26 cellular contexts compared by ENCODE assay signal in genomic region chr9:4670591-4670990, GRCh38. TPM values are rescaled to one million over a fixed set of nuclear protein-coding genes. Genes with fewer than 3 reads are reported as not detected.
DNase-seq lines count a peak whose midpoint lies in the region; ATAC-seq and TF ChIP-seq lines count a peak whose summit lies in the region.
"Had no signal": no experiment of that assay in that cellular context is flagged by ENCODE, and none has a peak within 500 bp of the region (broad histone marks: within the 10 kb centered on the region; RNA-seq: fewer than 3 reads in every experiment).

No MANE protein-coding gene starts in this region.

- H3K4me1 ChIP-seq in HUES48 (ENCODE audit: control insufficient read depth, insufficient read depth, low read length) = peaks cover 20% of the 10 kb centered on the region
- H3K4me1 ChIP-seq: BE2C had no signal

- H3K4me1 Mint-ChIP-seq in activated CD8-positive, alpha-beta memory T cell treated with anti-CD3 and anti-CD28 coated beads, Interleukin-2, amount 10 ng/mL, durations not matched to agents 7 days and 5 days = peaks cover 38% of the 10 kb centered on the region
- peaks cover 31% of the 10 kb centered on the region for H3K4me1 Mint-ChIP-seq in WTC11

- POLR2A ChIA-PET in WTC11 (lab: Charles Lee) = no interaction called here

- H3K36me3 ChIP-seq in HUES48 (ENCODE audit: control insufficient read depth, insufficient read depth, low read length) = no peaks in the 10 kb centered on the region
- H3K36me3 ChIP-seq: BE2C, HAP-1 had no signal

- peak overlapping the region; percentile 42 for H3K27ac ChIP-seq in HUES48 (ENCODE audit: low read depth, low read length)
- H3K27ac ChIP-seq in cingulate gyrus (ENCODE audit: low read depth, low read length) = peak overlapping the region; percentile 20
- H3K27ac ChIP-seq: parathyroid adenoma had no signal

- no peak for DNase-seq in activated CD8-positive, alpha-beta memory T cell treated with anti-CD3 and anti-CD28 coated beads, Interleukin-2, amount 10 ng/mL, durations not matched to agents 7 days and 5 days
- no peak for DNase-seq in activated CD8-positive, alpha-beta memory T cell treated with anti-CD3 and anti-CD28 coated beads for 24 hours
- DNase-seq in WTC11 (ENCODE audit: low spot score) (no peak), GOT3 (lab: John Stamatoyannopoulos, UW) (no peak), amniotic stem cell (lab: John Stamatoyannopoulos, UW) (no peak), middle frontal gyrus (ENCODE audit: extremely low spot score, low spot score) (no peak)
- DNase-seq: activated CD4-positive, CD25-positive, alpha-beta regulatory T cell treated with anti-CD3 and anti-CD28 coated beads, Interleukin-2, amount 50 U/mL, for 72 hours; activated CD8-positive, alpha-beta memory T cell treated with anti-CD3 and anti-CD28 coated beads, Interleukin-2, amount 50 U/mL, for 48 hours; BE2C; GDM1; left ventricle myocardium superior; midbrain; NCI-H1092 treated with DMSO at 0.1 percent for 48 hours; NCI-H1930; NCI-H526 treated with DMSO at 0.1 percent for 48 hours; right cardiac atrium; stimulated activated CD4-positive, alpha-beta T cell treated with anti-CD3 and anti-CD28 coated beads, Interleukin-4, amount 100 ng/mL, for 24 hours; stimulated activated naive CD4-positive, alpha-beta T cell; T1000 had no signal

- no peak overlapping the region for H3K4me3 Mint-ChIP-seq in activated CD8-positive, alpha-beta memory T cell treated with anti-CD3 and anti-CD28 coated beads, Interleukin-2, amount 10 ng/mL, durations not matched to agents 7 days and 5 days
- no peak overlapping the region for H3K4me3 Mint-ChIP-seq in WTC11
- H3K4me3 Mint-ChIP-seq: central memory CD8-positive, alpha-beta T cell had no signal

- CTCF ChIA-PET in activated CD8-positive, alpha-beta memory T cell treated with anti-CD3 and anti-CD28 coated beads, Interleukin-2, amount 10 ng/mL, durations not matched to agents 7 days and 5 days (lab: Charles Lee) = interaction anchor here (1.3 to 1.8 kb wide), 2 partner anchors 10 to 66 kb away, joined by 3 to 4 read pairs; no protein-coding TSS in a partner anchor
- CTCF ChIA-PET in WTC11 (lab: Charles Lee) = no interaction called here

- H3K9me3 ChIP-seq in HUES48 (ENCODE audit: control insufficient read depth, insufficient read depth, low read length) = no peaks in the 10 kb centered on the region
- H3K9me3 ChIP-seq: BE2C, HAP-1 had no signal

- H3K36me3 Mint-ChIP-seq in activated CD8-positive, alpha-beta memory T cell treated with anti-CD3 and anti-CD28 coated beads, Interleukin-2, amount 10 ng/mL, durations not matched to agents 7 days and 5 days = no peaks in the 10 kb centered on the region
- no peaks in the 10 kb centered on the region for H3K36me3 Mint-ChIP-seq in WTC11

- peak overlapping the region; percentile 70 for H3K27ac Mint-ChIP-seq in activated CD8-positive, alpha-beta memory T cell treated with anti-CD3 and anti-CD28 coated beads, Interleukin-2, amount 10 ng/mL, durations not matched to agents 7 days and 5 days
- H3K27ac Mint-ChIP-seq in WTC11 = peak overlapping the region; percentile 92

- no peak overlapping the region for H3K9ac ChIP-seq in HUES48 (ENCODE audit: low read depth, low read length)
- H3K9ac ChIP-seq: parathyroid adenoma had no signal

- no peak overlapping the region for H3K4me3 ChIP-seq in HUES48 (ENCODE audit: low read depth, low read length)
- H3K4me3 ChIP-seq: HAP-1 had no signal

- no peak for ATAC-seq in activated CD8-positive, alpha-beta memory T cell treated with anti-CD3 and anti-CD28 coated beads, Interleukin-2, amount 10 ng/mL, durations not matched to agents 7 days and 5 days
- ATAC-seq in WTC11 = peak; percentile 68
- ATAC-seq: left ventricle myocardium superior, right cardiac atrium, SK-N-SH treated with all-trans-retinoic acid at 6 μM for 48 hours had no signal

- no peaks in the 10 kb centered on the region for H3K9me3 Mint-ChIP-seq in activated CD8-positive, alpha-beta memory T cell treated with anti-CD3 and anti-CD28 coated beads, Interleukin-2, amount 10 ng/mL, durations not matched to agents 7 days and 5 days (ENCODE audit: low read depth)
- no peaks in the 10 kb centered on the region for H3K9me3 Mint-ChIP-seq in WTC11
- H3K9me3 Mint-ChIP-seq: central memory CD8-positive, alpha-beta T cell had no signal

- TF ChIP-seq CTCF in WTC11 (IDR thresholded peaks at IDR 0.05) = no peak

- H3K27me3 Mint-ChIP-seq in activated CD8-positive, alpha-beta memory T cell treated with anti-CD3 and anti-CD28 coated beads, Interleukin-2, amount 10 ng/mL, durations not matched to agents 7 days and 5 days = no peaks in the 10 kb centered on the region
- no peaks in the 10 kb centered on the region; the same call in 1 of the 2 replicates for H3K27me3 Mint-ChIP-seq in WTC11 (ENCODE audit: low read depth)
- H3K27me3 Mint-ChIP-seq: central memory CD8-positive, alpha-beta T cell had no signal

- H3K27me3 ChIP-seq in HUES48 (ENCODE audit: control insufficient read depth, insufficient read depth, low read length) = peaks cover 10% of the 10 kb centered on the region; the same call in 1 of the 2 replicates

TF ChIP-seq in WTC11, 78 proteins besides CTCF, POLR2A, EP300 and RAD21:
- TF ChIP-seq ZNF138 (CRISPR knock-in tag; conservative IDR thresholded peaks at IDR 0.05) = no peak
- TF ChIP-seq ZNF396 (CRISPR knock-in tag; IDR thresholded peaks at IDR 0.05; ENCODE audit: borderline replicate concordance) = no peak
- no peak for TF ChIP-seq ZNF512 (CRISPR knock-in tag; IDR thresholded peaks at IDR 0.05; ENCODE audit: borderline replicate concordance)
- no peak for TF ChIP-seq HMGXB4 (CRISPR knock-in tag; IDR thresholded peaks at IDR 0.05)
- no peak for TF ChIP-seq PREB (CRISPR knock-in tag; IDR thresholded peaks at IDR 0.05; ENCODE audit: borderline replicate concordance)
- TF ChIP-seq HMGA2 (CRISPR knock-in tag; IDR thresholded peaks at IDR 0.05) = no peak
- no peak for TF ChIP-seq NFE2L1 (CRISPR knock-in tag; IDR thresholded peaks at IDR 0.05)
- TF ChIP-seq GABPB1 (CRISPR knock-in tag; IDR thresholded peaks at IDR 0.05) = no peak
- no peak for TF ChIP-seq RELA (CRISPR knock-in tag; IDR thresholded peaks at IDR 0.05; ENCODE audit: borderline replicate concordance)
- no peak for TF ChIP-seq ZNF232 (CRISPR knock-in tag; IDR thresholded peaks at IDR 0.05)

RNA-seq across cellular contexts. Expression of gene SPATA6L, which starts 4.3 kb away (rescaled TPM):
- total RNA-seq in activated CD8-positive, alpha-beta memory T cell treated with anti-CD3 and anti-CD28 coated beads, Interleukin-2, amount 10 ng/mL, durations not matched to agents 7 days and 5 days = under 1 TPM; 0.56 to 0.73 TPM
- 1.7 to 2.5 TPM (median 1.8 TPM) in 3 replicates for total RNA-seq in WTC11 (2021)
- total RNA-seq: LHCN-M2 had no signal

RNA-seq across cellular contexts. Expression of gene PLPP6, which starts 8.5 kb away (rescaled TPM):
- 10 to 100 TPM in 1 of 2 experiments, 1 to 10 TPM in 1; 9.3 to 10.2 TPM for total RNA-seq in activated CD8-positive, alpha-beta memory T cell treated with anti-CD3 and anti-CD28 coated beads, Interleukin-2, amount 10 ng/mL, durations not matched to agents 7 days and 5 days
- 13.4 to 13.5 TPM (median 13.5 TPM) in 3 replicates for total RNA-seq in WTC11 (2021)

RNA-seq across cellular contexts. Expression of gene CDC37L1, which starts 8.8 kb away (rescaled TPM):
- total RNA-seq in activated CD8-positive, alpha-beta memory T cell treated with anti-CD3 and anti-CD28 coated beads, Interleukin-2, amount 10 ng/mL, durations not matched to agents 7 days and 5 days = 10 to 100 TPM; 10.1 to 12.4 TPM
- total RNA-seq in WTC11 (2021) = 16.7 to 20.1 TPM (median 18.8 TPM) in 3 replicates
